9 cellular contexts compared by ENCODE assay signal in genomic region chr7:124276005-124276606, GRCh38.
A peak's percentile ranks its signal among the peaks of the same experiment; 100 is the strongest.
DNase-seq lines count a peak whose midpoint lies in the region; ATAC-seq and TF ChIP-seq lines count a peak whose summit lies in the region.
"Had no signal": no experiment of that assay in that cellular context is flagged by ENCODE, and none has a peak within 500 bp of the region (broad histone marks: within the 10 kb centered on the region; RNA-seq: fewer than 3 reads in every experiment).

No MANE protein-coding gene starts in this region.

- H3K27ac Mint-ChIP-seq in activated CD8-positive, alpha-beta T cell treated with anti-CD3 and anti-CD28 coated beads for 36 hours: no peak overlapping the region
- H3K27ac Mint-ChIP-seq in nephron: peak overlapping the region in 1 of 3 experiments; percentile 1

- ATAC-seq in activated CD8-positive, alpha-beta T cell treated with anti-CD3 and anti-CD28 coated beads for 36 hours: peak; percentile 75
- no peak for ATAC-seq in omental fat pad (ENCODE audit: low FRiP score)

- no peak overlapping the region for H3K4me3 Mint-ChIP-seq in activated CD8-positive, alpha-beta T cell treated with anti-CD3 and anti-CD28 coated beads for 36 hours
- H3K4me3 Mint-ChIP-seq in nephron: no peak overlapping the region
- H3K4me3 Mint-ChIP-seq: brain had no signal

- intact Hi-C loops in activated CD8-positive, alpha-beta T cell treated with anti-CD3 and anti-CD28 coated beads for 36 hours (cut with micrococcal nuclease): no loop called here

- TF ChIP-seq CTCF in activated CD8-positive, alpha-beta T cell treated with anti-CD3 and anti-CD28 coated beads for 36 hours (IDR thresholded peaks at IDR 0.05): peak; percentile 46
- TF ChIP-seq CTCF in nephron (IDR thresholded peaks at IDR 0.05; ENCODE audit: unreplicated experiment in 3 of 3) (peak; percentile 20 to 50 (median 24)), omental fat pad (IDR thresholded peaks at IDR 0.05) (no peak)

- CTCF ChIA-PET in activated CD8-positive, alpha-beta T cell treated with anti-CD3 and anti-CD28 coated beads for 36 hours (lab: Charles Lee): interaction anchor here (1.0 kb wide), 1 partner anchor 33 kb away, joined by 3 read pairs; no protein-coding TSS in a partner anchor

- no peaks in the 10 kb centered on the region for H3K4me1 Mint-ChIP-seq in activated CD8-positive, alpha-beta T cell treated with anti-CD3 and anti-CD28 coated beads for 36 hours (ENCODE audit: low read depth)
- H3K4me1 Mint-ChIP-seq in nephron: no peaks in the 10 kb centered on the region

- DNase-seq in SKM-1 treated with dmso at 0.1 percent for 144 hours (lab: John Stamatoyannopoulos, UW; ENCODE audit: unreplicated experiment): peak; percentile 9
- no peak for DNase-seq in SKM-1 (lab: John Stamatoyannopoulos, UW; ENCODE audit: unreplicated experiment)
- peak; percentile 55 for DNase-seq in H4 (ENCODE audit: low spot score)
- DNase-seq in KBM-7: peak; percentile 56
- peak; percentile 38 for DNase-seq in activated CD8-positive, alpha-beta T cell treated with anti-CD3 and anti-CD28 coated beads for 36 hours
- no peak for DNase-seq in omental fat pad (ENCODE audit: low spot score)
- no peak for DNase-seq in T1000 (lab: John Stamatoyannopoulos, UW)

- H3K27me3 Mint-ChIP-seq in activated CD8-positive, alpha-beta T cell treated with anti-CD3 and anti-CD28 coated beads for 36 hours: no peaks in the 10 kb centered on the region
- H3K27me3 Mint-ChIP-seq in nephron (ENCODE audit: low read depth): no peaks in the 10 kb centered on the region
- H3K27me3 Mint-ChIP-seq: brain had no signal

- no peaks in the 10 kb centered on the region for H3K36me3 Mint-ChIP-seq in activated CD8-positive, alpha-beta T cell treated with anti-CD3 and anti-CD28 coated beads for 36 hours (ENCODE audit: low read depth)
- H3K36me3 Mint-ChIP-seq in nephron (ENCODE audit: low read depth): no peaks in the 10 kb centered on the region
- H3K36me3 Mint-ChIP-seq: brain had no signal

- H3K9me3 Mint-ChIP-seq in activated CD8-positive, alpha-beta T cell treated with anti-CD3 and anti-CD28 coated beads for 36 hours: peaks cover 1% of the 10 kb centered on the region
- H3K9me3 Mint-ChIP-seq in nephron: no peaks in the 10 kb centered on the region
- H3K9me3 Mint-ChIP-seq: brain had no signal

- in situ Hi-C loops in KBM-7 (cut with MboI; ENCODE audit: low pct_unique_long_range_greater_than_20kb, low sequenced_read_pairs): no loop called here

- POLR2A ChIA-PET in activated CD8-positive, alpha-beta T cell treated with anti-CD3 and anti-CD28 coated beads for 36 hours (lab: Charles Lee): no interaction called here

Comparison
In these comparisons a context has a peak if more than half of its experiments do, and no peak if none do; other contexts are left out.
1. DNase-seq: peak in SKM-1 treated with dmso at 0.1 percent for 144 hours (single experiment), H4 (single experiment), KBM-7 (single experiment) and activated CD8-positive, alpha-beta T cell treated with anti-CD3 and anti-CD28 coated beads for 36 hours (single experiment); none in SKM-1 (single experiment), omental fat pad (single experiment) and T1000 (single experiment).
2. CTCF ChIP-seq: peak in activated CD8-positive, alpha-beta T cell treated with anti-CD3 and anti-CD28 coated beads for 36 hours (single experiment) and nephron (3 of 3); none in omental fat pad (0 of 3).